8 cellular contexts compared by ENCODE assay signal in the genomic region with DNA sequence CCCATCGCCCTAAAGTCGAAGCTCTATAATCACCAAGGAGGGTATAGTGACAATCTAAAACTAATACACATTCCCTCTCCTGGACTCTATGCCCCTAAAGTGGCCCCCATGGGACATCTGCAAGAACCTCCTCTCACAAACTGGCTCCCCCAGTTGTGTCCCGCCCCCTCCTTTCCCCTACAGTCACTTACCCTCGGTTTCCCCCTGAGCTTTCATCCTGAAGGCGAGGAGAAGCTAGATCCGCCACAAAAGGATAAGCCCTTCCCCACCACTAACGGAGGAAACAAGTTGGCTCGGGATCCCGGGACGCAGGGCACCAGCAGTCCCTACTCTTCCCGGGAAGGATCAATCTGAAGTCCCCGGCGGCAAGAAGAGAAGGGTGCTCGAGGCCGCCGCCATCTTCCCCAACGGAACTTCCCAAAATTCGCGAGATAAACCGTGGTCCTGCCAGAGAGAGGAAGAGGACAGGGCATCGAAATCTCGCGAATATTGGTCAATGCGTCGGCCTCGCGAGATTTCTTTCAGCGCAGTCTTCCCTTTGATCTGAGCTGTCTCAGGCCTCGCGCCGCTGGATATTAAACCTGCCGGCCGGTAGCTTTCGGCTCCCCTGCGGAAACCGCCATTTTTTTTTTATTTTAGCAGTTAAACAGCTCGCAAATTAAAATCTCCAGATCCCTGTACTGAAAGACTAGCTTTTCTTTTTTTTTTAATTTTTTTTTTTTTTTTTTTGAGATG. TPM values are rescaled to one million over a fixed set of nuclear protein-coding genes. Genes with fewer than 3 reads are reported as not detected.
A peak's percentile ranks its signal among the peaks of the same experiment; 100 is the strongest.
DNase-seq lines count a peak whose midpoint lies in the region; ATAC-seq and TF ChIP-seq lines count a peak whose summit lies in the region.

Gene MED1 (minus strand): TSS at position 417 of the 735 bp plus-strand sequence. CDS start 201 bp downstream, at position 216.

- no peaks in the 10 kb centered on the region for H3K36me3 ChIP-seq in kidney epithelial cell (ENCODE audit: control insufficient read depth, insufficient read depth, low read length)

- TF ChIP-seq CTCF in chondrocyte (IDR thresholded peaks at IDR 0.05) (no peak), kidney epithelial cell (IDR thresholded peaks at IDR 0.05; ENCODE audit: insufficient read depth, low read length, poor library complexity, severe bottlenecking) (no peak)

- no peaks in the 10 kb centered on the region for H3K27me3 Mint-ChIP-seq in chondrocyte (ENCODE audit: low read depth)

- peak within 1 kb of the TSS; percentile 98 for H3K27ac Mint-ChIP-seq in chondrocyte (ENCODE audit: unreplicated experiment)

- no peaks in the 10 kb centered on the region for H3K9me3 Mint-ChIP-seq in chondrocyte (ENCODE audit: low read depth)

- H3K4me3 Mint-ChIP-seq in chondrocyte (ENCODE audit: unreplicated experiment), result peak within 1 kb of the TSS; percentile 97

- peak; percentile 94 for ATAC-seq in HG03439 (IDR thresholded peaks at IDR 0.05; ENCODE audit: unreplicated experiment)

- no peaks in the 10 kb centered on the region for H3K27me3 ChIP-seq in kidney epithelial cell (ENCODE audit: control insufficient read depth, insufficient read depth, low read length)

- peak; percentile 86 for TF ChIP-seq POLR2A in GM19099 (IDR thresholded peaks at IDR 0.05; ENCODE audit: extremely low read depth, insufficient read length, low read depth)

- H3K4me3 ChIP-seq in kidney epithelial cell (ENCODE audit: low read depth, low read length), result peak within 1 kb of the TSS; percentile 95

- H3K36me3 Mint-ChIP-seq in chondrocyte (ENCODE audit: low read depth), result peaks cover 5% of the 10 kb centered on the region

- H3K4me1 Mint-ChIP-seq in chondrocyte (ENCODE audit: low read depth), result peaks cover 15% of the 10 kb centered on the region

- DNase-seq in AG20443 (ENCODE audit: low spot score) (peak; percentile 98), NCI-H510A treated with DMSO at 0.1 percent for 48 hours (lab: John Stamatoyannopoulos, UW) (peak; percentile 99), chondrocyte (ENCODE audit: low spot score) (peak; percentile 96), kidney epithelial cell (ENCODE audit: low read depth) (peak; percentile 92)
- DNase-seq in activated CD4-positive, alpha-beta T cell treated with anti-CD3 and anti-CD28 coated beads for 24 hours (ENCODE audit: low read depth in 2 of 2), result peak; percentile 82 to 86
- DNase-seq in stimulated activated CD4-positive, alpha-beta T cell treated with anti-CD3 and anti-CD28 coated beads, Interleukin-15, amount 100 ng/mL, for 48 hours (ENCODE audit: low read depth in 2 of 2), result peak; percentile 89 to 91

RNA-seq across cellular contexts. Expression of gene MED1, which starts in this region (rescaled TPM):
- 37.3 to 43.0 TPM (median 39.2 TPM) in 3 replicates for total RNA-seq in chondrocyte
- 36.7 and 39.9 TPM in 2 replicates for total RNA-seq in kidney epithelial cell

Comparison
In these comparisons a context has a peak if more than half of its experiments do, and no peak if none do; other contexts are left out.
1. Peak in every context shown above with its lines: DNase-seq, ATAC-seq and H3K4me3 ChIP-seq.